In genomic region chr13:76888421-76888820, GRCh38 we compare ENCODE assay signal across 1 cellular context.
TF ChIP-seq lines count a peak whose summit lies in the region.

No MANE protein-coding gene starts in this region.

TF ChIP-seq in GM23338, 12 proteins besides CTCF, POLR2A, EP300 and RAD21:
- TF ChIP-seq JUNB (IDR thresholded peaks at IDR 0.05; ENCODE audit: unreplicated experiment) (no peak), ETS1 (IDR thresholded peaks at IDR 0.05) (no peak), EZH2 (IDR thresholded peaks at IDR 0.05; ENCODE audit: low read depth, unreplicated experiment) (no peak), POLR2AphosphoS5 (IDR thresholded peaks at IDR 0.05; ENCODE audit: low read depth) (no peak), STAT1 (IDR thresholded peaks at IDR 0.05; ENCODE audit: unreplicated experiment) (no peak), REST (IDR thresholded peaks at IDR 0.05; ENCODE audit: unreplicated experiment) (no peak), NANOG (IDR thresholded peaks at IDR 0.05; ENCODE audit: borderline replicate concordance) (no peak), ZNF331 (CRISPR knock-in tag; IDR thresholded peaks at IDR 0.05; ENCODE audit: low read depth) (no peak), ZNF114 (CRISPR knock-in tag; IDR thresholded peaks at IDR 0.05) (no peak), CREB1 (CRISPR knock-in tag; IDR thresholded peaks at IDR 0.05; ENCODE audit: low read depth) (no peak), ZNF462 (CRISPR knock-in tag; IDR thresholded peaks at IDR 0.05) (no peak), EZH2phosphoT487 (IDR thresholded peaks at IDR 0.05; ENCODE audit: unreplicated experiment) (no peak)
